ENCODE assay signal across 21 cellular contexts in genomic region chr2:48668992-48669391, GRCh38. TPM values are rescaled to one million over a fixed set of nuclear protein-coding genes. Genes with fewer than 3 reads are reported as not detected.
DNase-seq lines count a peak whose midpoint lies in the region; ATAC-seq and TF ChIP-seq lines count a peak whose summit lies in the region.
"Had no signal": no experiment of that assay in that cellular context is flagged by ENCODE, and none has a peak within 500 bp of the region (broad histone marks: within the 10 kb centered on the region; RNA-seq: fewer than 3 reads in every experiment).

No MANE protein-coding gene starts in this region.

- H3K27me3 Mint-ChIP-seq in mesothelial cell of epicardium (ENCODE audit: low read depth) = no peaks in the 10 kb centered on the region
- H3K27me3 Mint-ChIP-seq: activated CD4-positive, alpha-beta memory T cell treated with anti-CD3 and anti-CD28 coated beads for 36 hours had no signal

- H3K9me3 Mint-ChIP-seq in mesothelial cell of epicardium = peaks cover 15% of the 10 kb centered on the region
- H3K9me3 Mint-ChIP-seq: activated CD4-positive, alpha-beta memory T cell treated with anti-CD3 and anti-CD28 coated beads for 36 hours; activated T-helper 17 cell treated with anti-CD3 and anti-CD28 coated beads, Interleukin-2, amount 50 U/mL, for 72 hours had no signal

- no peak for TF ChIP-seq CTCF in OCI-LY3 (IDR thresholded peaks at IDR 0.05; ENCODE audit: low read depth, low read length)
- no peak for TF ChIP-seq CTCF in mesothelial cell of epicardium (IDR thresholded peaks at IDR 0.05; ENCODE audit: unreplicated experiment)

- ATAC-seq in GM19043 (IDR thresholded peaks at IDR 0.05; ENCODE audit: low read depth, unreplicated experiment) (peak; percentile 95), GM21737 (IDR thresholded peaks at IDR 0.05; ENCODE audit: unreplicated experiment) (peak; percentile 78), HG03108 (IDR thresholded peaks at IDR 0.05; ENCODE audit: unreplicated experiment) (peak; percentile 76)
- ATAC-seq: activated T-helper 17 cell treated with anti-CD3 and anti-CD28 coated beads, Interleukin-2, amount 50 U/mL, for 72 hours; HepG2; right cardiac atrium had no signal

- no peak overlapping the region for H2AFZ ChIP-seq in OCI-LY3 (ENCODE audit: low read depth, low read length)

- H3K27me3 ChIP-seq in OCI-LY3 (ENCODE audit: low read depth, low read length) = no peaks in the 10 kb centered on the region
- H3K27me3 ChIP-seq: SJSA1, transverse colon had no signal

- no peaks in the 10 kb centered on the region for H3K9me3 ChIP-seq in OCI-LY3 (ENCODE audit: insufficient read depth, low read length)
- H3K9me3 ChIP-seq: SJSA1, transverse colon had no signal

- no peak overlapping the region for H3K4me3 Mint-ChIP-seq in mesothelial cell of epicardium
- H3K4me3 Mint-ChIP-seq: activated CD4-positive, alpha-beta memory T cell treated with anti-CD3 and anti-CD28 coated beads for 36 hours; activated T-helper 17 cell treated with anti-CD3 and anti-CD28 coated beads, Interleukin-2, amount 50 U/mL, for 72 hours; immature natural killer cell; nephron progenitor cell had no signal

- no peaks in the 10 kb centered on the region for H3K79me2 ChIP-seq in OCI-LY3 (ENCODE audit: low read length)

- H3K9ac ChIP-seq in OCI-LY3 (ENCODE audit: low read length) = no peak overlapping the region

- H3K4me3 ChIP-seq in OCI-LY3 (ENCODE audit: low read length) = no peak overlapping the region
- H3K4me3 ChIP-seq: SJSA1, transverse colon had no signal

- in situ Hi-C loops in ACHN (cut with HindIII; ENCODE audit: low pct_ligation_motif_present, low pct_unique_long_range_greater_than_20kb, low sequenced_read_pairs) = no loop called here

- H3K36me3 Mint-ChIP-seq in mesothelial cell of epicardium = peaks cover 16% of the 10 kb centered on the region
- H3K36me3 Mint-ChIP-seq: activated CD4-positive, alpha-beta memory T cell treated with anti-CD3 and anti-CD28 coated beads for 36 hours; immature natural killer cell had no signal

- no peaks in the 10 kb centered on the region for H3K36me3 ChIP-seq in OCI-LY3 (replicated peaks; ENCODE audit: low read depth, low read length)
- H3K36me3 ChIP-seq: SJSA1, transverse colon had no signal

- H3K4me1 Mint-ChIP-seq in mesothelial cell of epicardium = no peaks in the 10 kb centered on the region
- H3K4me1 Mint-ChIP-seq: activated T-helper 17 cell treated with anti-CD3 and anti-CD28 coated beads, Interleukin-2, amount 50 U/mL, for 72 hours; immature natural killer cell; nephron progenitor cell had no signal

- DNase-seq in ACHN = no peak
- no peak for DNase-seq in NCI-H2196 treated with DMSO at 0.1 percent for 48 hours (lab: John Stamatoyannopoulos, UW; ENCODE audit: unreplicated experiment)
- DNase-seq in mesothelial cell of epicardium (ENCODE audit: low spot score in 2 of 2, unreplicated experiment in 2 of 2) = no peak
- no peak for DNase-seq in HUDEP-2 (lab: John Stamatoyannopoulos, UW; ENCODE audit: unreplicated experiment in 76 of 76)
- DNase-seq: activated CD4-positive, alpha-beta memory T cell treated with anti-CD3 and anti-CD28 coated beads for 36 hours; amygdala; C1 segment of cervical spinal cord; DMS53; immature natural killer cell; NCI-H2107; nephron progenitor cell; right cardiac atrium; stimulated activated CD4-positive, alpha-beta T cell treated with anti-CD3 and anti-CD28 coated beads, Interleukin-4, amount 100 ng/mL, for 1 hour; transverse colon had no signal

- H3K4me2 ChIP-seq in OCI-LY3 (ENCODE audit: low read length) = 0 out of 2 replicates have a peak overlapping the region, but pooled peaks have one; percentile 9

- no peak overlapping the region for H3K27ac Mint-ChIP-seq in mesothelial cell of epicardium
- H3K27ac Mint-ChIP-seq: activated CD4-positive, alpha-beta memory T cell treated with anti-CD3 and anti-CD28 coated beads for 36 hours; activated T-helper 17 cell treated with anti-CD3 and anti-CD28 coated beads, Interleukin-2, amount 50 U/mL, for 72 hours; immature natural killer cell; nephron progenitor cell had no signal

- no peak overlapping the region for H3K27ac ChIP-seq in OCI-LY3 (ENCODE audit: low read length)
- H3K27ac ChIP-seq: SJSA1, transverse colon had no signal

- peaks cover 4% of the 10 kb centered on the region; the same call in 1 of the 2 replicates for H3K4me1 ChIP-seq in OCI-LY3 (ENCODE audit: low read length)
- H3K4me1 ChIP-seq: SJSA1 had no signal

- H4K20me1 ChIP-seq in OCI-LY3 (ENCODE audit: insufficient read depth, low read length) = no peaks in the 10 kb centered on the region

RNA-seq across cellular contexts. Expression of gene GTF2A1L, which starts 51.3 kb away (rescaled TPM):
- total RNA-seq in mesothelial cell of epicardium = 0.69 TPM in 1 of 3 replicates, not detected in the others
- total RNA-seq: activated CD4-positive, alpha-beta memory T cell treated with anti-CD3 and anti-CD28 coated beads for 36 hours; activated T-helper 17 cell treated with anti-CD3 and anti-CD28 coated beads, Interleukin-2, amount 50 U/mL, for 72 hours; HepG2 had no signal
